Comparison of ENCODE assay signal across 13 cellular contexts in genomic region chr7:30207376-30207775, GRCh38.
DNase-seq lines count a peak whose midpoint lies in the region; ATAC-seq, FAIRE-seq and TF ChIP-seq lines count a peak whose summit lies in the region.
"Had no signal": no experiment of that assay in that cellular context is flagged by ENCODE, and none has a peak within 500 bp of the region (broad histone marks: within the 10 kb centered on the region; RNA-seq: fewer than 3 reads in every experiment).

No MANE protein-coding gene starts in this region.

- TF ChIP-seq CTCF in HepG2 (CRISPR knock-in tag; IDR thresholded peaks at IDR 0.05) (no peak), right lobe of liver (IDR thresholded peaks at IDR 0.05) (no peak), PC-9 (conservative IDR thresholded peaks at IDR 0.05) (no peak), H1 (IDR thresholded peaks at IDR 0.05; ENCODE audit: control extremely low read depth in 1 of 3, insufficient read depth in 1 of 3, low read depth in 1 of 3, low read length in 3 of 3) (no peak)

- POLR2A ChIA-PET in HepG2 (lab: Yijun Ruan, JAX): no interaction called here
- POLR2A ChIA-PET in PC-9 (lab: Charles Lee; ENCODE audit: unreplicated experiment): no interaction called here
- POLR2A ChIA-PET in H1 (lab: Charles Lee; ENCODE audit: partially characterized antibody): no interaction called here

- no peak overlapping the region for H2AK5ac ChIP-seq in H1 (ENCODE audit: low read depth, low read length)

- no peaks in the 10 kb centered on the region for H3K9me3 ChIP-seq in HepG2 (ENCODE audit: low read length)
- H3K9me3 ChIP-seq in right lobe of liver: no peaks in the 10 kb centered on the region
- no peaks in the 10 kb centered on the region for H3K9me3 ChIP-seq in PC-9 (ENCODE audit: insufficient read depth, low read depth)
- no peaks in the 10 kb centered on the region for H3K9me3 ChIP-seq in H1 (ENCODE audit: insufficient read depth in 2 of 2, low read depth in 1 of 2, low read length in 1 of 2)
- no peaks in the 10 kb centered on the region for H3K9me3 ChIP-seq in effector memory CD4-positive, alpha-beta T cell (ENCODE audit: control insufficient read depth, low read length)
- H3K9me3 ChIP-seq: Caco-2 had no signal

- 18% methylated on average over 4 of the region's 4 CpGs for WGBS in HepG2 (ENCODE audit: low lambda C conversion rate)
- WGBS in right lobe of liver (ENCODE audit: insufficient coverage, low coverage, low lambda C conversion rate, missing lambda C conversion rate): 100% methylated on average over 3 of the region's 4 CpGs
- WGBS in H1 (ENCODE audit: extremely low coverage in 1 of 2, insufficient coverage in 1 of 2, insufficient read length in 1 of 2, insufficient replicate concordance in 2 of 2, low coverage in 1 of 2, low lambda C conversion rate in 2 of 2, missing lambda C conversion rate in 1 of 2), 2 experiments: 87% methylated on average over 4 of the region's 4 CpGs; no CpG with 5 or more reads in 1 of the 2 experiments

- no peaks in the 10 kb centered on the region for H3K79me2 ChIP-seq in HepG2 (ENCODE audit: insufficient read depth, low read length)
- H3K79me2 ChIP-seq in PC-9 (ENCODE audit: low read depth): no peaks in the 10 kb centered on the region
- no peaks in the 10 kb centered on the region for H3K79me2 ChIP-seq in H1 (ENCODE audit: control insufficient read depth in 1 of 2, insufficient read depth in 2 of 2, low read length in 2 of 2)

- CTCF ChIA-PET in HepG2 (lab: Yijun Ruan, JAX; ENCODE audit: low intra/inter-chr PET ratio, low total read pairs): no interaction called here
- CTCF ChIA-PET in PC-9 (lab: Charles Lee): no interaction called here
- CTCF ChIA-PET in H1 (lab: Charles Lee; ENCODE audit: partially characterized antibody): interaction anchor here (0.6 to 1.5 kb wide), 3 partner anchors 20 to 68 kb away, joined by 3 to 5 read pairs (median 3); no protein-coding TSS in a partner anchor

- H4K20me1 ChIP-seq in HepG2 (ENCODE audit: insufficient read depth, low read length) (no peaks in the 10 kb centered on the region), PC-9 (ENCODE audit: insufficient read depth) (no peaks in the 10 kb centered on the region), H1 (replicated peaks in 1 of 2; ENCODE audit: control insufficient read depth in 1 of 2, insufficient read depth in 2 of 2, low read length in 2 of 2) (no peaks in the 10 kb centered on the region)

- no peak overlapping the region for H4K5ac ChIP-seq in H1 (ENCODE audit: insufficient read length, low read depth, low read length)

- no peaks in the 10 kb centered on the region for H3K23me2 ChIP-seq in H1 (ENCODE audit: low read depth, low read length)

- no peak overlapping the region for H4K91ac ChIP-seq in H1 (replicated peaks; ENCODE audit: insufficient read length, low read length)

- H2BK5ac ChIP-seq in H1 (ENCODE audit: low read depth, low read length): no peak overlapping the region

- no peaks in the 10 kb centered on the region for H3K9me2 ChIP-seq in PC-9 (ENCODE audit: insufficient read depth)

- H3K27ac Mint-ChIP-seq in stimulated activated naive CD8-positive, alpha-beta T cell treated with anti-CD3 and anti-CD28 coated beads, Interleukin-15, amount 100 ng/mL, for 72 hours: no peak overlapping the region
- H3K27ac Mint-ChIP-seq: CD8-positive, alpha-beta T cell had no signal

- H3K4me3 Mint-ChIP-seq in stimulated activated naive CD8-positive, alpha-beta T cell treated with anti-CD3 and anti-CD28 coated beads, Interleukin-15, amount 100 ng/mL, for 72 hours: no peak overlapping the region
- H3K4me3 Mint-ChIP-seq: CD8-positive, alpha-beta T cell had no signal

- H3K79me1 ChIP-seq in H1 (ENCODE audit: low read depth, low read length): no peaks in the 10 kb centered on the region

- H3K4me1 Mint-ChIP-seq in stimulated activated naive CD8-positive, alpha-beta T cell treated with anti-CD3 and anti-CD28 coated beads, Interleukin-15, amount 100 ng/mL, for 72 hours: no peaks in the 10 kb centered on the region

- BruUV-seq in HepG2 (replicated peaks; lab: Mats Ljungman, UMichigan) (no TSS peak), PC-9 (replicated peaks; lab: Mats Ljungman, UMichigan) (no TSS peak)

- H3K18ac ChIP-seq in H1 (ENCODE audit: extremely low read depth, low read length): no peak overlapping the region

- H3K9me3 Mint-ChIP-seq in stimulated activated naive CD8-positive, alpha-beta T cell treated with anti-CD3 and anti-CD28 coated beads, Interleukin-15, amount 100 ng/mL, for 72 hours: no peaks in the 10 kb centered on the region
- H3K9me3 Mint-ChIP-seq: CD8-positive, alpha-beta T cell had no signal

- peaks cover 15% of the 10 kb centered on the region for H3K27me3 Mint-ChIP-seq in stimulated activated naive CD8-positive, alpha-beta T cell treated with anti-CD3 and anti-CD28 coated beads, Interleukin-15, amount 100 ng/mL, for 72 hours

- no peak overlapping the region for H3K56ac ChIP-seq in H1 (replicated peaks; ENCODE audit: insufficient read length, low read depth, low read length)

- H3K4me1 ChIP-seq in HepG2 (ENCODE audit: insufficient read depth, low read length) (peaks cover 22% of the 10 kb centered on the region), right lobe of liver (no peaks in the 10 kb centered on the region), PC-9 (replicated peaks; ENCODE audit: insufficient read depth) (peaks cover 15% of the 10 kb centered on the region), H1 (replicated peaks in 1 of 4; ENCODE audit: control insufficient read depth in 3 of 4, insufficient read depth in 4 of 4, low read length in 3 of 4) (no peaks in the 10 kb centered on the region)
- H3K4me1 ChIP-seq in effector memory CD4-positive, alpha-beta T cell (ENCODE audit: control insufficient read depth, insufficient read depth, low read length, poor library complexity, severe bottlenecking): no peaks in the 10 kb centered on the region
- H3K4me1 ChIP-seq: Caco-2 had no signal

- intact Hi-C loops in HepG2 (cut with micrococcal nuclease; ENCODE audit: unreplicated experiment) (no loop called here), right lobe of liver (cut with DNase I) (no loop called here), PC-9 (cut with micrococcal nuclease; ENCODE audit: unreplicated experiment) (loop anchor here (2.0 kb wide), 1 partner anchor 23 kb away; no protein-coding TSS in a partner anchor), head of caudate nucleus (cut with DNase I) (no loop called here)

- peaks cover 14% of the 10 kb centered on the region; the same call in 1 of the 2 replicates for H3F3A ChIP-seq in PC-9 (ENCODE audit: insufficient read depth, low read depth)

- ATAC-seq in HepG2 (no peak), right lobe of liver (no peak)
- no peak for ATAC-seq in stimulated activated naive CD8-positive, alpha-beta T cell treated with anti-CD3 and anti-CD28 coated beads, Interleukin-15, amount 100 ng/mL, for 72 hours
- ATAC-seq: CD8-positive, alpha-beta T cell had no signal

- TF ChIP-seq EP300 in HepG2 (IDR thresholded peaks at IDR 0.05; ENCODE audit: low read depth in 2 of 2, low read length in 2 of 2) (no peak), HepG2 (CRISPR knock-in tag; IDR thresholded peaks at IDR 0.05; ENCODE audit: borderline replicate concordance) (no peak), H1 (IDR thresholded peaks at IDR 0.05; ENCODE audit: borderline replicate concordance in 1 of 2, low read depth in 2 of 2, low read length in 2 of 2) (no peak)

- H2AFZ ChIP-seq in HepG2 (ENCODE audit: low read length) (no peak overlapping the region), PC-9 (peak overlapping the region; percentile 68), H1 (ENCODE audit: low read length) (no peak overlapping the region)

- H3K4me2 ChIP-seq in HepG2 (ENCODE audit: low read depth, low read length) (peak overlapping the region; percentile 65), PC-9 (peak overlapping the region; percentile 64), H1 (ENCODE audit: insufficient read depth in 1 of 2, low read depth in 2 of 2, low read length in 2 of 2) (no peak overlapping the region)

- FAIRE-seq in HepG2 (lab: Jason Lieb, UNC) (no peak), H1 (lab: Jason Lieb, UNC) (no peak), urothelium cell line (lab: Jason Lieb, UNC) (peak; percentile 66)
- FAIRE-seq: A204.1, H54 had no signal

- in situ Hi-C loops in HepG2 (cut with HindIII; ENCODE audit: extremely low pct_ligation_motif_present, low pct_unique_long_range_greater_than_20kb): no loop called here

- no peak overlapping the region for H3K9ac ChIP-seq in HepG2 (ENCODE audit: insufficient read depth, low read depth, low read length)
- no peak overlapping the region for H3K9ac ChIP-seq in H1 (replicated peaks in 1 of 4; ENCODE audit: extremely low read depth in 1 of 4, low read depth in 3 of 4, low read length in 3 of 4)

- TF ChIP-seq RAD21 in HepG2 (CRISPR knock-in tag; IDR thresholded peaks at IDR 0.05): no peak
- no peak for TF ChIP-seq RAD21 in H1 (IDR thresholded peaks at IDR 0.05 in 1 of 2, conservative IDR thresholded peaks at IDR 0.05 in 1 of 2; ENCODE audit: low read depth in 2 of 2, low read length in 2 of 2)

- no peak overlapping the region for H3K23ac ChIP-seq in H1 (ENCODE audit: insufficient read length)

- H2BK20ac ChIP-seq in H1 (ENCODE audit: low read length): no peak overlapping the region

- no peak overlapping the region for H3K4me3 ChIP-seq in HepG2 (replicated peaks in 1 of 3; ENCODE audit: insufficient read depth in 1 of 3, low read depth in 2 of 3, low read length in 3 of 3)
- no peak overlapping the region for H3K4me3 ChIP-seq in right lobe of liver
- no peak overlapping the region; the same call in 1 of the 2 replicates for H3K4me3 ChIP-seq in PC-9
- no peak overlapping the region for H3K4me3 ChIP-seq in H1 (ENCODE audit: extremely low read depth in 1 of 4, insufficient read depth in 2 of 4, low read depth in 3 of 4, low read length in 4 of 4)
- no peak overlapping the region for H3K4me3 ChIP-seq in effector memory CD4-positive, alpha-beta T cell (ENCODE audit: insufficient read depth, low read depth, low read length, poor library complexity, severe bottlenecking)

- peak overlapping the region; percentile 43; the same call in 1 of the 2 replicates for H4K8ac ChIP-seq in H1 (ENCODE audit: extremely low read depth, insufficient read depth, low read length)

- no peak overlapping the region for H2BK15ac ChIP-seq in H1 (ENCODE audit: low read length)

- TF ChIP-seq POLR2A in HepG2 (IDR thresholded peaks at IDR 0.05; ENCODE audit: insufficient read depth in 1 of 2, low read depth in 2 of 2, low read length in 2 of 2) (no peak), right lobe of liver (IDR thresholded peaks at IDR 0.05) (no peak), H1 (IDR thresholded peaks at IDR 0.05; ENCODE audit: control extremely low read depth in 1 of 2, low read depth in 2 of 2, low read length in 2 of 2) (no peak)

- DNase-seq in HepG2 (ENCODE audit: low spot score) (no peak), right lobe of liver (no peak), PC-9 (no peak), H1 (ENCODE audit: low read depth in 1 of 2, low spot score in 2 of 2) (no peak), urothelium cell line (ENCODE audit: low spot score) (no peak), head of caudate nucleus (no peak)
- DNase-seq in effector memory CD4-positive, alpha-beta T cell: no peak
- DNase-seq in stimulated activated naive CD8-positive, alpha-beta T cell treated with anti-CD3 and anti-CD28 coated beads, Interleukin-15, amount 100 ng/mL, for 72 hours: no peak
- DNase-seq: Caco-2; CD8-positive, alpha-beta T cell had no signal

- H2BK120ac ChIP-seq in H1 (replicated peaks; ENCODE audit: low read depth, low read length): no peak overlapping the region

- H3K27ac ChIP-seq in HepG2 (ENCODE audit: extremely low read length, insufficient read depth, low read length) (no peak overlapping the region), right lobe of liver (no peak overlapping the region), PC-9 (peak overlapping the region; percentile 65), H1 (ENCODE audit: low read depth, low read length) (no peak overlapping the region)
- no peak overlapping the region for H3K27ac ChIP-seq in effector memory CD4-positive, alpha-beta T cell (ENCODE audit: insufficient read depth, low read length, poor library complexity, severe bottlenecking)
- H3K27ac ChIP-seq: HL-60 had no signal

- peaks cover 2 to 15% of the 10 kb centered on the region in 2 experiments; a peak in 2 of 5 replicates for H3K27me3 ChIP-seq in HepG2 (ENCODE audit: control insufficient read depth in 1 of 2, insufficient read depth in 2 of 2, low read length in 2 of 2)
- H3K27me3 ChIP-seq in right lobe of liver: no peaks in the 10 kb centered on the region
- H3K27me3 ChIP-seq in PC-9 (ENCODE audit: insufficient read depth, low read depth): no peaks in the 10 kb centered on the region
- no peaks in the 10 kb centered on the region for H3K27me3 ChIP-seq in H1 (replicated peaks in 1 of 4; ENCODE audit: control insufficient read depth in 3 of 4, extremely low read depth in 1 of 4, insufficient read depth in 3 of 4, low read length in 3 of 4)
- no peaks in the 10 kb centered on the region for H3K27me3 ChIP-seq in effector memory CD4-positive, alpha-beta T cell (replicated peaks; ENCODE audit: control insufficient read depth, insufficient read depth, low read length, poor library complexity, severe bottlenecking)

- H3K4ac ChIP-seq in H1 (replicated peaks; ENCODE audit: insufficient read length, low read depth, low read length): no peak overlapping the region

- no peaks in the 10 kb centered on the region for H3K36me3 ChIP-seq in HepG2 (replicated peaks in 1 of 2; ENCODE audit: control insufficient read depth in 1 of 2, insufficient read depth in 2 of 2, low read length in 2 of 2)
- H3K36me3 ChIP-seq in right lobe of liver: no peaks in the 10 kb centered on the region
- no peaks in the 10 kb centered on the region for H3K36me3 ChIP-seq in PC-9 (ENCODE audit: low read depth)
- H3K36me3 ChIP-seq in H1 (ENCODE audit: control insufficient read depth in 2 of 4, insufficient read depth in 4 of 4, low read length in 3 of 4): no peaks in the 10 kb centered on the region
- no peaks in the 10 kb centered on the region for H3K36me3 ChIP-seq in effector memory CD4-positive, alpha-beta T cell (ENCODE audit: control insufficient read depth, insufficient read depth, low read length)

- no peak overlapping the region for H3K14ac ChIP-seq in H1 (ENCODE audit: insufficient read length)

- no peak overlapping the region for H2BK12ac ChIP-seq in H1 (ENCODE audit: low read depth, low read length)

Comparison
In these comparisons a context has a peak if more than half of its experiments do, and no peak if none do; other contexts are left out.
1. H3K4me2 ChIP-seq: peak in HepG2 (single experiment) and PC-9 (single experiment); none in H1 (0 of 2).